In genomic region chr7:106369349-106369748, GRCh38 we compare ENCODE assay signal across 12 cellular contexts.
DNase-seq lines count a peak whose midpoint lies in the region; ATAC-seq, FAIRE-seq and TF ChIP-seq lines count a peak whose summit lies in the region.
"Had no signal": no experiment of that assay in that cellular context is flagged by ENCODE, and none has a peak within 500 bp of the region (broad histone marks: within the 10 kb centered on the region; RNA-seq: fewer than 3 reads in every experiment).

No MANE protein-coding gene starts in this region.

- H3K36me3 ChIP-seq in IMR-90 (ENCODE audit: control insufficient read depth, insufficient read depth, low read length) (no peaks in the 10 kb centered on the region), bronchial epithelial cell (ENCODE audit: control insufficient read depth, insufficient read depth, low read length) (no peaks in the 10 kb centered on the region), prostate gland (no peaks in the 10 kb centered on the region)

- H2BK5ac ChIP-seq in IMR-90 (ENCODE audit: low read depth, low read length, poor library complexity, severe bottlenecking) = no peak overlapping the region

- dilution Hi-C loops in IMR-90 (cut with HindIII; ENCODE audit: low sequenced_read_pairs, unreplicated experiment) = no loop called here

- no peak overlapping the region for H3K18ac ChIP-seq in IMR-90 (ENCODE audit: low read depth, low read length)

- no CpG with 5 or more reads among the region's 3 CpGs for WGBS in IMR-90 (ENCODE audit: extremely low coverage in 2 of 2, insufficient read length in 1 of 2), 2 experiments
- 66% methylated on average over 3 of the region's 3 CpGs for WGBS in prostate gland

- no peak overlapping the region for H3K4ac ChIP-seq in IMR-90 (ENCODE audit: low read depth, low read length)

- H4K20me1 ChIP-seq in IMR-90 (ENCODE audit: insufficient read depth, low read length) = no peaks in the 10 kb centered on the region

- H2BK15ac ChIP-seq in IMR-90 (ENCODE audit: low read depth, low read length) = no peak overlapping the region

- no peak overlapping the region for H3K4me2 ChIP-seq in IMR-90 (ENCODE audit: low read depth, low read length)
- H3K4me2 ChIP-seq: KMS-11 had no signal

- H3K9me3 ChIP-seq in IMR-90 (ENCODE audit: control insufficient read depth, insufficient read depth, low read length) (no peaks in the 10 kb centered on the region), prostate gland (no peaks in the 10 kb centered on the region)

- H4K5ac ChIP-seq in IMR-90 (ENCODE audit: low read depth, low read length) = no peak overlapping the region

- no peak for TF ChIP-seq RAD21 in IMR-90 (IDR thresholded peaks at IDR 0.05; ENCODE audit: low read length)

- no peak overlapping the region for H2AK5ac ChIP-seq in IMR-90 (ENCODE audit: low read depth, low read length)

- H3K56ac ChIP-seq in IMR-90 (ENCODE audit: extremely low read depth, insufficient read depth, low read length) = no peak overlapping the region

- DNase-seq in Caki2 (ENCODE audit: low read depth) (peak; percentile 29), IMR-90 (peak; percentile 72), bronchial epithelial cell (ENCODE audit: low read depth) (peak; percentile 72), myocyte (ENCODE audit: low read depth) (peak; percentile 93), prostate gland (ENCODE audit: low spot score) (no peak), NOMO-1 treated with DMSO at 0.1 percent for 48 hours (lab: John Stamatoyannopoulos, UW; ENCODE audit: unreplicated experiment) (no peak)
- DNase-seq: GF-D8, NCI-H446 had no signal

- no peak overlapping the region for H3K4me3 ChIP-seq in IMR-90 (ENCODE audit: insufficient read depth, low read depth, low read length)
- no peak overlapping the region for H3K4me3 ChIP-seq in bronchial epithelial cell (ENCODE audit: low read depth, low read length)
- no peak overlapping the region for H3K4me3 ChIP-seq in prostate gland

- POLR2A ChIA-PET in IMR-90 (lab: Charles Lee; ENCODE audit: unreplicated experiment) = no interaction called here

- H3K27me3 ChIP-seq in IMR-90 (ENCODE audit: control insufficient read depth, insufficient read depth, low read length) (no peaks in the 10 kb centered on the region; the same call in 1 of the 2 replicates), bronchial epithelial cell (ENCODE audit: control insufficient read depth, insufficient read depth, low read length) (no peaks in the 10 kb centered on the region), prostate gland (replicated peaks; ENCODE audit: insufficient read depth) (no peaks in the 10 kb centered on the region)

- no peak overlapping the region for H2AFZ ChIP-seq in IMR-90 (replicated peaks; ENCODE audit: low read length, poor library complexity)

- no peak overlapping the region for H2BK120ac ChIP-seq in IMR-90 (ENCODE audit: low read depth, low read length)

- H2BK20ac ChIP-seq in IMR-90 (ENCODE audit: low read depth, low read length) = no peak overlapping the region

- BruUV-seq in IMR-90 (replicated peaks; lab: Mats Ljungman, UMichigan) = no TSS peak

- no peak overlapping the region for H3K14ac ChIP-seq in IMR-90 (replicated peaks; ENCODE audit: low read depth, low read length)

- FAIRE-seq in bronchial epithelial cell (lab: Jason Lieb, UNC) = no peak
- FAIRE-seq: H1 had no signal

- H4K8ac ChIP-seq in IMR-90 (ENCODE audit: low read depth in 2 of 2, low read length in 2 of 2) = no peak overlapping the region

- no peaks in the 10 kb centered on the region for H3K79me1 ChIP-seq in IMR-90 (ENCODE audit: low read depth in 1 of 2, low read length in 2 of 2)

- no peak for TF ChIP-seq CTCF in IMR-90 (conservative IDR thresholded peaks at IDR 0.05; ENCODE audit: low read depth, low read length)
- TF ChIP-seq CTCF in bronchial epithelial cell (IDR thresholded peaks at IDR 0.05; ENCODE audit: insufficient read depth, low read length, severe bottlenecking) = no peak
- no peak for TF ChIP-seq CTCF in prostate gland (IDR thresholded peaks at IDR 0.05)

- CTCF ChIA-PET in IMR-90 (lab: Yijun Ruan, JAX) = interaction anchor here (0.7 to 1.2 kb wide), 2 partner anchors 93 to 193 kb away, joined by 3 to 5 read pairs; no protein-coding TSS in a partner anchor

- H3K23ac ChIP-seq in IMR-90 (ENCODE audit: low read depth, low read length) = no peak overlapping the region

- H3K27ac ChIP-seq in IMR-90 (ENCODE audit: insufficient read depth, low read length) (no peak overlapping the region), prostate gland (no peak overlapping the region)
- H3K27ac ChIP-seq: KMS-11 had no signal

- no peak for ATAC-seq in IMR-90 (ENCODE audit: low read depth)
- ATAC-seq in HG03469 (IDR thresholded peaks at IDR 0.05; ENCODE audit: unreplicated experiment) = no peak
- ATAC-seq: sciatic nerve had no signal

- no peak overlapping the region for H3K9ac ChIP-seq in IMR-90 (ENCODE audit: low read depth, low read length)
- H3K9ac ChIP-seq: KMS-11 had no signal

- no peak overlapping the region for H2AK9ac ChIP-seq in IMR-90 (replicated peaks; ENCODE audit: low read depth, low read length, poor library complexity)

- in situ Hi-C loops in Caki2 (cut with HindIII; ENCODE audit: low pct_unique_long_range_greater_than_20kb, low sequenced_read_pairs) (no loop called here), IMR-90 (cut with MboI; ENCODE audit: low sequenced_read_pairs) (no loop called here)

- H3K4me1 ChIP-seq in IMR-90 (ENCODE audit: control insufficient read depth, insufficient read depth, low read length) (no peaks in the 10 kb centered on the region), prostate gland (replicated peaks) (no peaks in the 10 kb centered on the region)

- no peak for TF ChIP-seq POLR2A in IMR-90 (IDR thresholded peaks at IDR 0.05; ENCODE audit: low read depth, low read length)
- TF ChIP-seq POLR2A in prostate gland (IDR thresholded peaks at IDR 0.05) = no peak

- intact Hi-C loops in IMR-90 (cut with micrococcal nuclease) (loop anchor here (5.0 kb wide), 3 partner anchors 82 to 368 kb away; partner anchors contain the start of gene CCDC71L), prostate gland (cut with DNase I) (no loop called here)

- H4K91ac ChIP-seq in IMR-90 (ENCODE audit: insufficient read depth, low read depth, low read length) = no peak overlapping the region

- H3K9me1 ChIP-seq in IMR-90 (ENCODE audit: insufficient read depth, low read length) = 0 out of 2 replicates have a peak, but pooled peaks cover 2% of the 10 kb centered on the region

TF ChIP-seq in IMR-90, 13 proteins besides CTCF, POLR2A, EP300 and RAD21:
- TF ChIP-seq MAFK (IDR thresholded peaks at IDR 0.05; ENCODE audit: low read depth, low read length) (no peak), FOS (IDR thresholded peaks at IDR 0.05; ENCODE audit: low read depth, low read length) (0 out of 2 replicates have a peak, but pooled peaks have one; percentile 23)
TF ChIP-seq in IMR-90: peak in this region for 1.

Comparison
In these comparisons a context has a peak if more than half of its experiments do, and no peak if none do; other contexts are left out.
1. DNase-seq: peak in Caki2 (single experiment), IMR-90 (single experiment), bronchial epithelial cell (single experiment) and myocyte (single experiment); none in prostate gland (single experiment) and NOMO-1 treated with DMSO at 0.1 percent for 48 hours (single experiment).